15 cellular contexts compared by ENCODE assay signal in genomic region chr1:199269241-199269640, GRCh38.
DNase-seq lines count a peak whose midpoint lies in the region; ATAC-seq and TF ChIP-seq lines count a peak whose summit lies in the region.
"Had no signal": no experiment of that assay in that cellular context is flagged by ENCODE, and none has a peak within 500 bp of the region (broad histone marks: within the 10 kb centered on the region; RNA-seq: fewer than 3 reads in every experiment).

No MANE protein-coding gene starts in this region.

- no peak for ATAC-seq in GM21390 (IDR thresholded peaks at IDR 0.05; ENCODE audit: unreplicated experiment)

- peaks cover 23% of the 10 kb centered on the region for H3K4me1 Mint-ChIP-seq in activated T-cell treated with anti-CD3 and anti-CD28 coated beads, Interleukin-2, amount 50 U/mL, for 24 hours (ENCODE audit: low read depth)
- H3K4me1 Mint-ChIP-seq: CD4-positive, alpha-beta memory T cell had no signal

- in situ Hi-C loops in astrocyte of the spinal cord (cut with HindIII; ENCODE audit: low sequenced_read_pairs): no loop called here

- H3K27me3 Mint-ChIP-seq in activated T-cell treated with anti-CD3 and anti-CD28 coated beads, Interleukin-2, amount 50 U/mL, for 24 hours: peaks cover 9% of the 10 kb centered on the region
- H3K27me3 Mint-ChIP-seq: CD4-positive, alpha-beta memory T cell had no signal

- DNase-seq in NCI-H226: peak; percentile 55
- peak; percentile 24 for DNase-seq in astrocyte of the spinal cord (ENCODE audit: low read depth, low spot score)
- peak; percentile 77 for DNase-seq in fibroblast of the aortic adventitia (ENCODE audit: low read depth)
- DNase-seq in dermis blood vessel endothelial cell: no peak
- DNase-seq in activated T-cell treated with anti-CD3 and anti-CD28 coated beads, Interleukin-2, amount 50 U/mL, for 24 hours: no peak
- DNase-seq: C1 segment of cervical spinal cord; Calu3; CD4-positive, alpha-beta memory T cell; COR-L47; DMS53; DMS79 treated with DMSO at 0.1 percent for 48 hours; GF-D8; H7; HCEC 1CT had no signal

- H3K27ac Mint-ChIP-seq in activated T-cell treated with anti-CD3 and anti-CD28 coated beads, Interleukin-2, amount 50 U/mL, for 24 hours: no peak overlapping the region
- H3K27ac Mint-ChIP-seq: CD4-positive, alpha-beta memory T cell had no signal

- H3K9me3 Mint-ChIP-seq in activated T-cell treated with anti-CD3 and anti-CD28 coated beads, Interleukin-2, amount 50 U/mL, for 24 hours: no peaks in the 10 kb centered on the region
- H3K9me3 Mint-ChIP-seq: CD4-positive, alpha-beta memory T cell had no signal

- H3K36me3 Mint-ChIP-seq in activated T-cell treated with anti-CD3 and anti-CD28 coated beads, Interleukin-2, amount 50 U/mL, for 24 hours (ENCODE audit: low read depth): no peaks in the 10 kb centered on the region
- H3K36me3 Mint-ChIP-seq: CD4-positive, alpha-beta memory T cell had no signal

- no peak overlapping the region for H3K4me3 Mint-ChIP-seq in activated T-cell treated with anti-CD3 and anti-CD28 coated beads, Interleukin-2, amount 50 U/mL, for 24 hours
- H3K4me3 Mint-ChIP-seq: CD4-positive, alpha-beta memory T cell had no signal

- H3K4me3 ChIP-seq in astrocyte of the spinal cord (ENCODE audit: low read depth, low read length) (no peak overlapping the region), fibroblast of the aortic adventitia (ENCODE audit: low read depth, low read length) (no peak overlapping the region)

- TF ChIP-seq CTCF in astrocyte of the spinal cord (IDR thresholded peaks at IDR 0.05; ENCODE audit: low read depth, low read length) (no peak), fibroblast of the aortic adventitia (IDR thresholded peaks at IDR 0.05; ENCODE audit: insufficient read depth, low read length) (no peak)

Comparison
In these comparisons a context has a peak if more than half of its experiments do, and no peak if none do; other contexts are left out.
1. DNase-seq: peak in NCI-H226 (single experiment), astrocyte of the spinal cord (single experiment) and fibroblast of the aortic adventitia (single experiment); none in dermis blood vessel endothelial cell (single experiment) and activated T-cell treated with anti-CD3 and anti-CD28 coated beads, Interleukin-2, amount 50 U/mL, for 24 hours (single experiment).